Comparison of ENCODE assay signal across 19 cellular contexts in the genomic region with DNA sequence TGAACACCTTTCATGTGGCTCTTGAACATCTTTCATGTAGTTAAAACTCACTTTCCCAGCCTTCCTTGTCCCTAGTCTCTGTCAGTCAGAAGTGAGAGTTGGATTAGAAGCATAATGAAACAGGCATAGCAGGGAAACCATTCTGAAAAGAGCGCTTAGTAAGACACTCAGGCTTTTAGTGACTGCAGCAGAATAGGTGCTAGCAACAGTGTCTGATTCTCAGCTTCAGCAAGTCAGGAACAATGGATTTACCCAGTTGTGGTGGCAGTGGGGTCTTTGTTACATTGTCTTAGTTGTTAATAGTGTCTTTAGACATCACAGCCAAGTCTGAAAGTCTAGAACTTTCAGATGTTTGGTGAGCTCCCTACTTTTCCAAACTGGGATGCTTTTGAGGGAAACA.
A peak's percentile ranks its signal among the peaks of the same experiment; 100 is the strongest.
DNase-seq lines count a peak whose midpoint lies in the region; ATAC-seq and TF ChIP-seq lines count a peak whose summit lies in the region.
"Had no signal": no experiment of that assay in that cellular context is flagged by ENCODE, and none has a peak within 500 bp of the region (broad histone marks: within the 10 kb centered on the region; RNA-seq: fewer than 3 reads in every experiment).

No MANE protein-coding gene starts in this region.

- H4K8ac ChIP-seq in mesenchymal stem cell (ENCODE audit: low read length) (no peak overlapping the region), trophoblast cell (ENCODE audit: low read depth, low read length) (no peak overlapping the region)

- H2AK5ac ChIP-seq in mesenchymal stem cell (ENCODE audit: low read length, severe bottlenecking) = no peak overlapping the region
- H2AK5ac ChIP-seq in trophoblast cell (ENCODE audit: low read length) = no peak overlapping the region

- H3K4me1 ChIP-seq in mesenchymal stem cell (ENCODE audit: control insufficient read depth, insufficient read depth, low read depth, low read length) = no peaks in the 10 kb centered on the region
- no peaks in the 10 kb centered on the region for H3K4me1 ChIP-seq in trophoblast cell (ENCODE audit: control insufficient read depth in 1 of 2, insufficient read depth in 2 of 2, low read length in 2 of 2)
- no peaks in the 10 kb centered on the region for H3K4me1 ChIP-seq in PC-9 (replicated peaks; ENCODE audit: insufficient read depth)
- H3K4me1 ChIP-seq: BLaER1, HAP-1 had no signal

- H3K14ac ChIP-seq in mesenchymal stem cell (ENCODE audit: low read length in 2 of 2) (no peak overlapping the region), trophoblast cell (ENCODE audit: low read length) (no peak overlapping the region)

- no TSS peak for BruUV-seq in PC-9 (replicated peaks; lab: Mats Ljungman, UMichigan)

- 0 out of 2 replicates have a peak, but pooled peaks have one; percentile 32 for ATAC-seq in WTC11
- no peak for ATAC-seq in GM18861 (IDR thresholded peaks at IDR 0.05; ENCODE audit: unreplicated experiment)

- no peak overlapping the region for H3K4me3 ChIP-seq in H7 (ENCODE audit: insufficient read depth, low read depth, low read length)
- no peak overlapping the region for H3K4me3 ChIP-seq in mesenchymal stem cell (ENCODE audit: insufficient read depth in 1 of 2, low read depth in 1 of 2, low read length in 2 of 2)
- no peak overlapping the region for H3K4me3 ChIP-seq in trophoblast cell (ENCODE audit: low read depth, low read length)
- no peak overlapping the region for H3K4me3 ChIP-seq in PC-9
- H3K4me3 ChIP-seq: BLaER1, HAP-1 had no signal

- TF ChIP-seq POLR2A in erythroblast (IDR thresholded peaks at IDR 0.05; ENCODE audit: low read length) = no peak

- H3K4me3 Mint-ChIP-seq in WTC11 = no peak overlapping the region
- H3K4me3 Mint-ChIP-seq: CD14-positive monocyte; CD4-positive, alpha-beta memory T cell; IgD-negative memory B cell had no signal

- H3K79me1 ChIP-seq in mesenchymal stem cell (replicated peaks; ENCODE audit: low read length, poor library complexity, severe bottlenecking) (no peaks in the 10 kb centered on the region), trophoblast cell (ENCODE audit: low read length) (no peaks in the 10 kb centered on the region)

- no peaks in the 10 kb centered on the region for H3K27me3 ChIP-seq in H7 (ENCODE audit: control insufficient read depth, insufficient read depth, low read length)
- H3K27me3 ChIP-seq in mesenchymal stem cell (ENCODE audit: control insufficient read depth in 1 of 2, insufficient read depth in 1 of 2, low read length in 2 of 2) = peaks cover 0 to 21% of the 10 kb centered on the region in 2 experiments
- H3K27me3 ChIP-seq in trophoblast cell (ENCODE audit: insufficient read depth, low read length) = no peaks in the 10 kb centered on the region
- no peaks in the 10 kb centered on the region for H3K27me3 ChIP-seq in PC-9 (ENCODE audit: insufficient read depth, low read depth)
- H3K27me3 ChIP-seq: BLaER1 had no signal

- H2AFZ ChIP-seq in mesenchymal stem cell (ENCODE audit: low read depth, low read length) (peak overlapping the region; percentile 4), trophoblast cell (ENCODE audit: insufficient read depth, low read length, poor library complexity) (no peak overlapping the region), PC-9 (no peak overlapping the region)

- peaks cover 9% of the 10 kb centered on the region for H3K4me1 Mint-ChIP-seq in WTC11
- H3K4me1 Mint-ChIP-seq: CD14-positive monocyte; CD4-positive, alpha-beta memory T cell; IgD-negative memory B cell had no signal

- intact Hi-C loops in PC-9 (cut with micrococcal nuclease; ENCODE audit: unreplicated experiment) = no loop called here

- no peak overlapping the region for H2BK15ac ChIP-seq in mesenchymal stem cell (ENCODE audit: low read depth, poor library complexity, severe bottlenecking)

- no peaks in the 10 kb centered on the region for H3K36me3 ChIP-seq in H7 (replicated peaks; ENCODE audit: control insufficient read depth, insufficient read depth, low read length)
- no peaks in the 10 kb centered on the region for H3K36me3 ChIP-seq in mesenchymal stem cell (ENCODE audit: control insufficient read depth in 1 of 2, insufficient read depth in 2 of 2, low read depth in 1 of 2, low read length in 2 of 2)
- H3K36me3 ChIP-seq in trophoblast cell (ENCODE audit: control insufficient read depth in 1 of 2, insufficient read depth in 2 of 2, low read length in 2 of 2) = no peaks in the 10 kb centered on the region
- no peaks in the 10 kb centered on the region for H3K36me3 ChIP-seq in PC-9 (ENCODE audit: low read depth)
- H3K36me3 ChIP-seq: BLaER1, HAP-1 had no signal

- POLR2A ChIA-PET in WTC11 (lab: Charles Lee) = no interaction called here
- POLR2A ChIA-PET in PC-9 (lab: Charles Lee; ENCODE audit: unreplicated experiment) = interaction anchor here (0.6 kb wide), 1 partner anchor 356 kb away, joined by 3 read pairs; no protein-coding TSS in a partner anchor

- TF ChIP-seq CTCF in WTC11 (IDR thresholded peaks at IDR 0.05) = no peak
- TF ChIP-seq CTCF in PC-9 (conservative IDR thresholded peaks at IDR 0.05) = no peak

- H3K9me3 ChIP-seq in mesenchymal stem cell (ENCODE audit: control insufficient read depth, low read length) = no peaks in the 10 kb centered on the region
- peaks cover 5% of the 10 kb centered on the region for H3K9me3 ChIP-seq in trophoblast cell (ENCODE audit: insufficient read depth, low read depth, low read length)
- no peaks in the 10 kb centered on the region for H3K9me3 ChIP-seq in PC-9 (ENCODE audit: insufficient read depth, low read depth)
- H3K9me3 ChIP-seq: BLaER1, HAP-1 had no signal

- no peak overlapping the region for H2BK5ac ChIP-seq in mesenchymal stem cell (ENCODE audit: low read depth, low read length, poor library complexity, severe bottlenecking)
- no peak overlapping the region for H2BK5ac ChIP-seq in trophoblast cell (ENCODE audit: low read depth, low read length, poor library complexity)

- 94% methylated on average over 1 of the region's 1 CpG for WGBS in mesenchymal stem cell
- WGBS in trophoblast cell (ENCODE audit: extremely low coverage, insufficient coverage, insufficient read length) = no CpG with 5 or more reads among the region's 1 CpG

- no peaks in the 10 kb centered on the region for H3K79me2 ChIP-seq in trophoblast cell (ENCODE audit: control insufficient read depth, insufficient read depth, low read length, poor library complexity)
- H3K79me2 ChIP-seq in PC-9 (ENCODE audit: low read depth) = no peaks in the 10 kb centered on the region

- H3K9me3 Mint-ChIP-seq in WTC11 = peaks cover 6% of the 10 kb centered on the region; the same call in 1 of the 2 replicates

- H4K91ac ChIP-seq in mesenchymal stem cell (ENCODE audit: low read length) (no peak overlapping the region), trophoblast cell (ENCODE audit: low read depth, low read length) (no peak overlapping the region)

- H3K9me2 ChIP-seq in PC-9 (ENCODE audit: insufficient read depth) = no peaks in the 10 kb centered on the region

- H3K27ac ChIP-seq in mesenchymal stem cell (ENCODE audit: low read length, poor library complexity, severe bottlenecking) = no peak overlapping the region
- no peak overlapping the region for H3K27ac ChIP-seq in trophoblast cell (ENCODE audit: low read depth, low read length)
- H3K27ac ChIP-seq in PC-9 = no peak overlapping the region
- H3K27ac ChIP-seq: BLaER1, HL-60 had no signal

- no peak overlapping the region for H2BK120ac ChIP-seq in mesenchymal stem cell (ENCODE audit: low read depth, low read length)
- H2BK120ac ChIP-seq in trophoblast cell (ENCODE audit: insufficient read depth, low read length, poor library complexity) = peak overlapping the region; percentile 3

- no peaks in the 10 kb centered on the region for H3F3A ChIP-seq in PC-9 (ENCODE audit: insufficient read depth, low read depth)

- no peak overlapping the region for H3K27ac Mint-ChIP-seq in WTC11
- H3K27ac Mint-ChIP-seq: CD14-positive monocyte; CD4-positive, alpha-beta memory T cell; IgD-negative memory B cell had no signal

- no peak overlapping the region for H3K9ac ChIP-seq in mesenchymal stem cell (ENCODE audit: low read length)
- no peak overlapping the region for H3K9ac ChIP-seq in trophoblast cell (ENCODE audit: low read length)
- H3K9ac ChIP-seq: BLaER1 had no signal

- peak overlapping the region in 1 of 2 experiments; percentile 62 for H3K18ac ChIP-seq in mesenchymal stem cell (ENCODE audit: low read depth in 1 of 2, low read length in 2 of 2)
- H3K18ac ChIP-seq in trophoblast cell (ENCODE audit: low read length) = no peak overlapping the region

- no peak overlapping the region for H3K4ac ChIP-seq in mesenchymal stem cell (ENCODE audit: low read depth in 1 of 2, low read length in 2 of 2)
- no peak overlapping the region for H3K4ac ChIP-seq in trophoblast cell (ENCODE audit: low read depth, low read length)

- H3K23ac ChIP-seq in mesenchymal stem cell (ENCODE audit: low read length in 2 of 2) (no peak overlapping the region), trophoblast cell (ENCODE audit: low read length) (no peak overlapping the region)

- H4K20me1 ChIP-seq in PC-9 (ENCODE audit: insufficient read depth) = no peaks in the 10 kb centered on the region
- H4K20me1 ChIP-seq: BLaER1 had no signal

- CTCF ChIA-PET in WTC11 (lab: Charles Lee) (no interaction called here), PC-9 (lab: Charles Lee) (no interaction called here)

- H3K36me3 Mint-ChIP-seq in WTC11 = no peaks in the 10 kb centered on the region
- H3K36me3 Mint-ChIP-seq: CD14-positive monocyte; CD4-positive, alpha-beta memory T cell had no signal

- no peak overlapping the region for H3K4me2 ChIP-seq in mesenchymal stem cell (ENCODE audit: low read length, poor library complexity, severe bottlenecking)
- H3K4me2 ChIP-seq in trophoblast cell (ENCODE audit: low read length) = no peak overlapping the region
- H3K4me2 ChIP-seq in PC-9 = no peak overlapping the region
- H3K4me2 ChIP-seq: BLaER1 had no signal

- DNase-seq in H7 = peak; percentile 1
- no peak for DNase-seq in WTC11 (ENCODE audit: low spot score)
- no peak for DNase-seq in mesenchymal stem cell
- DNase-seq in trophoblast cell = no peak
- no peak for DNase-seq in cerebellum (ENCODE audit: low spot score)
- no peak for DNase-seq in PC-9
- DNase-seq in erythroblast (lab: John Stamatoyannopoulos, UW) = no peak
- DNase-seq: 8988T; CD4-positive, alpha-beta memory T cell; DMS153; DMS79; GDM1; GOT3 had no signal

- no peak overlapping the region for H4K12ac ChIP-seq in trophoblast cell (ENCODE audit: low read depth, low read length)

- H2BK12ac ChIP-seq in mesenchymal stem cell (ENCODE audit: low read length in 2 of 2) = peak overlapping the region in 1 of 2 experiments; percentile 78
- H2BK12ac ChIP-seq in trophoblast cell (ENCODE audit: low read length) = peak overlapping the region; percentile 24

- H3K27me3 Mint-ChIP-seq in WTC11 (ENCODE audit: low read depth) = no peaks in the 10 kb centered on the region
- H3K27me3 Mint-ChIP-seq: CD4-positive, alpha-beta memory T cell; IgD-negative memory B cell had no signal

TF ChIP-seq in WTC11, 78 proteins besides CTCF, POLR2A, EP300 and RAD21 (continues in another document):
- TF ChIP-seq ZNF423 (CRISPR knock-in tag; IDR thresholded peaks at IDR 0.05) (no peak), CBFB (CRISPR knock-in tag; IDR thresholded peaks at IDR 0.05; ENCODE audit: low read depth) (no peak), JAZF1 (CRISPR knock-in tag; IDR thresholded peaks at IDR 0.05) (no peak), SOX15 (CRISPR knock-in tag; IDR thresholded peaks at IDR 0.05) (no peak)
